Comparison of ENCODE assay signal across 15 cellular contexts in the genomic region with DNA sequence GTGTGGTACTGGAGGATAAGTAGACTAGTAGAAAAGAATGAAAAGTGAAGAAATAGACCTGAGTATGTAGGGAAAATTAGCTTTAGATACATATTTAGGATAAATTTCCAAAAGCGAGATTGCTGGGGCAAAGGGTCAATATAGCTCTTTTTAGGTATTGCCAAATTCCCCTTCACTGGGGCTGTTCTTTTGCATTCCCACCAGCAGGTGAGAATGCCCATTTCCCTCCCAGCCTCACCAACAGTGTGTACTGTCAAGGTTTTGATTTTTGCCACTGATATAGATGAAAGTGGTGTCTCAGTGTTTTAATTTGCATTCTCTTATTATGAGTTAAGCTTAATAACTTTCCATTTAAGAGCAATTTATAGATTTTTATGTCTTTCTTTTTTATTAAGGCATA. TPM values are rescaled to one million over a fixed set of nuclear protein-coding genes. Genes with fewer than 3 reads are reported as not detected.
DNase-seq lines count a peak whose midpoint lies in the region; ATAC-seq, FAIRE-seq and TF ChIP-seq lines count a peak whose summit lies in the region.
"Had no signal": no experiment of that assay in that cellular context is flagged by ENCODE, and none has a peak within 500 bp of the region (broad histone marks: within the 10 kb centered on the region; RNA-seq: fewer than 3 reads in every experiment).

No MANE protein-coding gene starts in this region.

- no peak overlapping the region for H3K27ac ChIP-seq in PC-3 (ENCODE audit: low read length)
- no peak overlapping the region for H3K27ac ChIP-seq in osteoblast (ENCODE audit: low read depth, low read length)
- no peak overlapping the region for H3K27ac ChIP-seq in aorta (ENCODE audit: low read depth in 1 of 2, low read length in 2 of 2)
- H3K27ac ChIP-seq: right atrium auricular region, tibial nerve had no signal

- no TSS peak for BruUV-seq in PC-3 (replicated peaks; lab: Mats Ljungman, UMichigan)

- DNase-seq in GM12865 (ENCODE audit: low read depth) (no peak), PC-3 (peak; percentile 46), epithelial cell of proximal tubule (ENCODE audit: low read depth) (no peak), osteoblast (ENCODE audit: insufficient read length, low spot score, missing footprints) (no peak), frontal cortex (ENCODE audit: low spot score in 2 of 2) (no peak), aorta (no peak), NCI-H524 treated with DMSO at 0.1 percent for 48 hours (lab: John Stamatoyannopoulos, UW) (no peak)
- DNase-seq: activated B cell treated with CpG ODN at 0.5 μM for 24 hours; activated T-cell treated with anti-CD3 and anti-CD28 coated beads, Interleukin-2, amount 50 U/mL, for 48 hours; mucosa of descending colon; NCI-H2107 had no signal

- no peak overlapping the region for H3K4me3 ChIP-seq in GM12865 (ENCODE audit: low read depth, low read length)
- H3K4me3 ChIP-seq in PC-3 (ENCODE audit: low read length): no peak overlapping the region
- H3K4me3 ChIP-seq in epithelial cell of proximal tubule (ENCODE audit: low read depth, low read length): no peak overlapping the region
- no peak overlapping the region for H3K4me3 ChIP-seq in osteoblast (ENCODE audit: insufficient read depth, low read length)
- H3K4me3 ChIP-seq in aorta (ENCODE audit: low read length in 2 of 2): no peak overlapping the region
- H3K4me3 ChIP-seq: mucosa of descending colon, right atrium auricular region, tibial nerve had no signal

- POLR2A ChIA-PET in PC-3 (lab: Charles Lee; ENCODE audit: unreplicated experiment): interaction anchor here (0.7 kb wide), 1 partner anchor 164 kb away, joined by 3 read pairs; no protein-coding TSS in a partner anchor

- ATAC-seq in PC-3 (peak; percentile 59; the same call in 1 of the 2 replicates), HG03097 (IDR thresholded peaks at IDR 0.05; ENCODE audit: low FRiP score, unreplicated experiment) (no peak), aorta (ENCODE audit: low FRiP score) (no peak)
- ATAC-seq: mucosa of descending colon had no signal

- H3K9me2 ChIP-seq in PC-3 (replicated peaks; ENCODE audit: low read length): 0 out of 2 replicates have a peak, but pooled peaks cover 3% of the 10 kb centered on the region

- H3F3A ChIP-seq in PC-3 (ENCODE audit: low read length, unreplicated experiment): no peaks in the 10 kb centered on the region

- TF ChIP-seq CTCF in GM12865 (IDR thresholded peaks at IDR 0.05; ENCODE audit: insufficient read depth, low read depth, low read length, missing control alignments): peak; percentile 12
- peak; percentile 64 for TF ChIP-seq CTCF in PC-3 (conservative IDR thresholded peaks at IDR 0.05; ENCODE audit: low read depth, low read length)
- peak; percentile 49 for TF ChIP-seq CTCF in epithelial cell of proximal tubule (conservative IDR thresholded peaks at IDR 0.05; ENCODE audit: low read depth, low read length)
- peak; percentile 43 for TF ChIP-seq CTCF in osteoblast (IDR thresholded peaks at IDR 0.05; ENCODE audit: extremely low read depth, low read depth, low read length)

- H3K4me2 ChIP-seq in PC-3 (ENCODE audit: low read length): no peak overlapping the region
- H3K4me2 ChIP-seq in osteoblast (ENCODE audit: insufficient read depth, low read length): no peak overlapping the region

- H3K9me3 ChIP-seq in PC-3 (ENCODE audit: low read length) (no peaks in the 10 kb centered on the region), osteoblast (ENCODE audit: low read depth, low read length) (no peaks in the 10 kb centered on the region), aorta (ENCODE audit: control insufficient read depth, low read length) (no peaks in the 10 kb centered on the region)
- H3K9me3 ChIP-seq: mucosa of descending colon, right atrium auricular region, tibial nerve had no signal

- no peak for FAIRE-seq in frontal cortex (lab: Jason Lieb, UNC)
- FAIRE-seq: GM18507 had no signal

- H4K20me1 ChIP-seq in PC-3 (ENCODE audit: low read length): no peaks in the 10 kb centered on the region
- H4K20me1 ChIP-seq in osteoblast (ENCODE audit: insufficient read depth, low read length): no peaks in the 10 kb centered on the region

- CTCF ChIA-PET in PC-3 (lab: Charles Lee): interaction anchor here (0.5 to 0.7 kb wide), 6 partner anchors 21 to 223 kb away, joined by 3 to 4 read pairs (median 3); no protein-coding TSS in a partner anchor

- no peaks in the 10 kb centered on the region for H3K27me3 ChIP-seq in PC-3 (ENCODE audit: low read length)
- H3K27me3 ChIP-seq in osteoblast (ENCODE audit: insufficient read depth, low read length): no peaks in the 10 kb centered on the region
- H3K27me3 ChIP-seq in aorta (ENCODE audit: control insufficient read depth in 1 of 2, insufficient read depth in 2 of 2, low read length in 1 of 2): no peaks in the 10 kb centered on the region
- H3K27me3 ChIP-seq: right atrium auricular region, tibial nerve had no signal

- H3K79me2 ChIP-seq in PC-3 (ENCODE audit: low read length) (no peaks in the 10 kb centered on the region), osteoblast (ENCODE audit: insufficient read depth, low read length) (no peaks in the 10 kb centered on the region)

- no peak overlapping the region for H2AFZ ChIP-seq in PC-3 (ENCODE audit: low read length)
- H2AFZ ChIP-seq in osteoblast (ENCODE audit: low read length): no peak overlapping the region

- intact Hi-C loops in PC-3 (cut with micrococcal nuclease): no loop called here
- intact Hi-C loops in aorta (cut with DNase I): no loop called here

- WGBS in aorta, 2 donors: 86 to 92% methylated on average over 1 of the region's 1 CpG

- no peak overlapping the region for H3K9ac ChIP-seq in PC-3 (ENCODE audit: low read length)

- H3K36me3 ChIP-seq in PC-3 (ENCODE audit: low read depth, low read length): no peaks in the 10 kb centered on the region
- H3K36me3 ChIP-seq in osteoblast (ENCODE audit: insufficient read depth, low read length): no peaks in the 10 kb centered on the region
- no peaks in the 10 kb centered on the region for H3K36me3 ChIP-seq in aorta (ENCODE audit: control insufficient read depth in 1 of 2, insufficient read depth in 2 of 2, low read length in 1 of 2)
- H3K36me3 ChIP-seq: right atrium auricular region, tibial nerve had no signal

- H3K4me1 ChIP-seq in PC-3 (ENCODE audit: insufficient read depth, low read length): peaks cover 4% of the 10 kb centered on the region; the same call in 1 of the 2 replicates
- H3K4me1 ChIP-seq in osteoblast (ENCODE audit: insufficient read depth, low read length): peaks cover 1% of the 10 kb centered on the region
- H3K4me1 ChIP-seq in aorta (ENCODE audit: control insufficient read depth in 1 of 2, insufficient read depth in 2 of 2, low read length in 2 of 2): peaks cover 0 to 3% of the 10 kb centered on the region in 2 donors
- H3K4me1 ChIP-seq: right atrium auricular region had no signal

RNA-seq across cellular contexts. Expression of a gene that starts 35.7 kb away (rescaled TPM):
- 255 and 256 TPM in 2 replicates for total RNA-seq in PC-3 (2014; rRNA removed)
- 47.2 and 96.3 TPM in 2 replicates for total RNA-seq in epithelial cell of proximal tubule
- total RNA-seq in osteoblast: 70.2 and 71.9 TPM in 2 replicates
- 2.9 TPM for total RNA-seq in frontal cortex
- 100 to 1,000 TPM in 1 of 2 donors, 10 to 100 TPM in 1; 90.1 to 181 TPM for total RNA-seq in aorta
- polyA plus RNA-seq in aorta: 10 to 100 TPM; 15.2 to 35.6 TPM

Comparison
In these comparisons a context has a peak if more than half of its experiments do, and no peak if none do; other contexts are left out.
1. CTCF ChIP-seq: peak in every context shown above with its lines; median percentile 64 in PC-3; 49 in epithelial cell of proximal tubule; 43 in osteoblast; 12 in GM12865.
2. RNA of a gene that starts 35.7 kb away (total RNA-seq): 255 to 256 TPM in PC-3, 90.1 to 181 TPM in aorta, 47.2 to 96.3 TPM in epithelial cell of proximal tubule and 70.2 to 71.9 TPM in osteoblast; 2.9 TPM in frontal cortex (single experiment); every median in the first group is over 10 times any median in the second.